11 cellular contexts compared by ENCODE assay signal in the genomic region with DNA sequence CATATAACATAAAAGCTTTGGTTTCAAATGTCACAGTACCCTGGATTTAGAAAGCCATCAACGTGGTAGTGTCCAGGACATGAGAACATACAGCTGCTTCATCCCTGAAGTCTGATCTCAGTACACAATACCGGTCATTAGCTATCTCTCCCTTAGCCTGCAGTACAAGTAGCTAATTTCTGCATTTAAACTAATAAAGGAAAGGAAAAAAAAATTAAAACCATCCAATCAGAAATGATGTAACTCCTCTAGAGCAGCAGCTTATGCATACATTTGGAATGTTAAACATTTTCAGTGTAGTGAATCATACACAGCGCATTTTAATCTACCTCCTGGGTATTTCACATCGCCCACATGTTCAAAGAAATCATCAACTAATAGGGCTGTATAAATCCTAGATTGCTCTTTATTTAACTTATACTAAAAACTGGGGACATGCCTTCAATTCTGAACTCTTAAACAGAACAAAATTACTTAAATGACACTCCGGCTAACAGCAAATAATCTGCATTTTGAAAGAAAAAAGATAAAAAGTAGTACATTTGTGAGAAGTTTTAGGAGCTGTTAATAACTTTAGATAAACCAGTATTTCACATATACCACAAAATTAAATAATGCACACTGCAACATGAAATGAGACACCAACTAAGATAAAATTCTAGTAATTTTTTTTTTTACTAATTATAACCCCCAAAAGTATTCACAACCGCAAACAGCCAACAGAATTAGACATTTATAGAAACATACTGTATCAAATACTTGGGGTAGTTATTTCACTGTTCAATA. TPM values are rescaled to one million over a fixed set of nuclear protein-coding genes. Genes with fewer than 3 reads are reported as not detected.
DNase-seq lines count a peak whose midpoint lies in the region; ATAC-seq and TF ChIP-seq lines count a peak whose summit lies in the region.
"Had no signal": no experiment of that assay in that cellular context is flagged by ENCODE, and none has a peak within 500 bp of the region (broad histone marks: within the 10 kb centered on the region; RNA-seq: fewer than 3 reads in every experiment).

No MANE protein-coding gene starts in this region.

- H3K4me3 ChIP-seq in cardiac muscle cell (peak overlapping the region; percentile 94), right cardiac atrium (ENCODE audit: low read length) (no peak overlapping the region)

- H3K4me1 Mint-ChIP-seq in type B pancreatic cell (ENCODE audit: unreplicated experiment), result peaks cover 39% of the 10 kb centered on the region
- peaks cover 15 to 26% of the 10 kb centered on the region in 2 donors for H3K4me1 Mint-ChIP-seq in natural killer cell
- peaks cover under 1 to 9% of the 10 kb centered on the region in 2 donors for H3K4me1 Mint-ChIP-seq in natural killer cell treated with Interleukin-12 subunit alpha and Interleukin-12 subunit beta and Interleukin-15 and Interleukin-18, amount 100 ng/mL, for 72 hours (ENCODE audit: low read depth in 2 of 2)

- intact Hi-C loops in right cardiac atrium (cut with DNase I) (no loop called here), natural killer cell (cut with micrococcal nuclease) (no loop called here)

- H3K27ac ChIP-seq in cardiac muscle cell, result peak overlapping the region; percentile 18
- no peak overlapping the region for H3K27ac ChIP-seq in right cardiac atrium (ENCODE audit: low read length)
- H3K27ac ChIP-seq: C4-2B, HL-60 had no signal

- H3K27me3 Mint-ChIP-seq in type B pancreatic cell (no peaks in the 10 kb centered on the region), natural killer cell (ENCODE audit: low read depth in 2 of 2) (peaks cover 8 to 33% of the 10 kb centered on the region in 2 donors)
- peaks cover 14 to 36% of the 10 kb centered on the region in 2 donors for H3K27me3 Mint-ChIP-seq in natural killer cell treated with Interleukin-12 subunit alpha and Interleukin-12 subunit beta and Interleukin-15 and Interleukin-18, amount 100 ng/mL, for 72 hours

- no peaks in the 10 kb centered on the region for H3K9me3 Mint-ChIP-seq in type B pancreatic cell
- H3K9me3 Mint-ChIP-seq in natural killer cell, result no peaks in the 10 kb centered on the region
- no peaks in the 10 kb centered on the region for H3K9me3 Mint-ChIP-seq in natural killer cell treated with Interleukin-12 subunit alpha and Interleukin-12 subunit beta and Interleukin-15 and Interleukin-18, amount 100 ng/mL, for 72 hours
- H3K9me3 Mint-ChIP-seq: activated naive CD8-positive, alpha-beta T cell treated with anti-CD3 and anti-CD28 coated beads for 36 hours had no signal

- 64% methylated on average over 6 of the region's 6 CpGs for WGBS in right cardiac atrium

- peaks cover 58% of the 10 kb centered on the region for H3K4me1 ChIP-seq in cardiac muscle cell (ENCODE audit: low read depth)
- H3K4me1 ChIP-seq in right cardiac atrium (ENCODE audit: control insufficient read depth, insufficient read depth, low read length), result peaks cover 1% of the 10 kb centered on the region

- ATAC-seq in right cardiac atrium, result no peak
- no peak for ATAC-seq in natural killer cell
- ATAC-seq in natural killer cell treated with Interleukin-12 subunit alpha and Interleukin-12 subunit beta and Interleukin-15 and Interleukin-18, amount 100 ng/mL, for 72 hours, result no peak

- no peaks in the 10 kb centered on the region for H3K27me3 ChIP-seq in cardiac muscle cell
- no peaks in the 10 kb centered on the region for H3K27me3 ChIP-seq in right cardiac atrium (ENCODE audit: control insufficient read depth, insufficient read depth)

- DNase-seq in cardiac muscle cell (ENCODE audit: low read depth in 1 of 2, low spot score in 1 of 2), result peak in 1 of 2 donors; percentile 84
- DNase-seq in right cardiac atrium, result no peak
- peak; percentile 45 for DNase-seq in SK-MEL-5 (ENCODE audit: low read depth, low spot score)
- DNase-seq in fibroblast of the conjunctiva (ENCODE audit: low read depth), result peak; percentile 82
- DNase-seq in type B pancreatic cell (ENCODE audit: extremely low spot score, unreplicated experiment), result no peak
- no peak for DNase-seq in D341Med (ENCODE audit: low spot score)
- no peak for DNase-seq in natural killer cell
- no peak for DNase-seq in natural killer cell treated with Interleukin-12 subunit alpha and Interleukin-12 subunit beta and Interleukin-15 and Interleukin-18, amount 100 ng/mL, for 72 hours (ENCODE audit: low spot score)
- DNase-seq: activated naive CD8-positive, alpha-beta T cell treated with anti-CD3 and anti-CD28 coated beads for 36 hours had no signal

- H3K4me3 Mint-ChIP-seq in type B pancreatic cell (peak overlapping the region; percentile 81), natural killer cell (no peak overlapping the region)
- H3K4me3 Mint-ChIP-seq in natural killer cell treated with Interleukin-12 subunit alpha and Interleukin-12 subunit beta and Interleukin-15 and Interleukin-18, amount 100 ng/mL, for 72 hours, result no peak overlapping the region
- H3K4me3 Mint-ChIP-seq: activated naive CD8-positive, alpha-beta T cell treated with anti-CD3 and anti-CD28 coated beads for 36 hours had no signal

- H3K27ac Mint-ChIP-seq in type B pancreatic cell (peak overlapping the region; percentile 78), natural killer cell (no peak overlapping the region)
- no peak overlapping the region for H3K27ac Mint-ChIP-seq in natural killer cell treated with Interleukin-12 subunit alpha and Interleukin-12 subunit beta and Interleukin-15 and Interleukin-18, amount 100 ng/mL, for 72 hours
- H3K27ac Mint-ChIP-seq: activated naive CD8-positive, alpha-beta T cell treated with anti-CD3 and anti-CD28 coated beads for 36 hours had no signal

- H3K36me3 ChIP-seq in cardiac muscle cell, result no peaks in the 10 kb centered on the region

- H3K36me3 Mint-ChIP-seq in type B pancreatic cell (peaks cover 6% of the 10 kb centered on the region), natural killer cell (no peaks in the 10 kb centered on the region)
- no peaks in the 10 kb centered on the region for H3K36me3 Mint-ChIP-seq in natural killer cell treated with Interleukin-12 subunit alpha and Interleukin-12 subunit beta and Interleukin-15 and Interleukin-18, amount 100 ng/mL, for 72 hours
- H3K36me3 Mint-ChIP-seq: activated naive CD8-positive, alpha-beta T cell treated with anti-CD3 and anti-CD28 coated beads for 36 hours had no signal

- in situ Hi-C loops in SK-MEL-5 (cut with HindIII; ENCODE audit: low pct_unique_long_range_greater_than_20kb, low sequenced_read_pairs), result no loop called here

- H3K9me3 ChIP-seq in cardiac muscle cell (ENCODE audit: low read depth) (no peaks in the 10 kb centered on the region), right cardiac atrium (ENCODE audit: control insufficient read depth, low read length) (no peaks in the 10 kb centered on the region)

- TF ChIP-seq CTCF in cardiac muscle cell (IDR thresholded peaks at IDR 0.05; ENCODE audit: low read depth, low read length), result no peak
- TF ChIP-seq CTCF in type B pancreatic cell (conservative IDR thresholded peaks at IDR 0.05), result no peak
- TF ChIP-seq CTCF in natural killer cell (IDR thresholded peaks at IDR 0.05), result no peak

RNA-seq across cellular contexts. Expression of gene IGF2BP2, which starts 3.7 kb away (rescaled TPM):
- total RNA-seq in cardiac muscle cell (77.1 and 119 TPM in 2 replicates), right cardiac atrium (10 to 100 TPM; 14.3 to 18.0 (median 15.7) TPM), type B pancreatic cell (ENCODE audit: low replicate concordance) (101 and 140 TPM in 2 replicates), natural killer cell (10 to 100 TPM in 1 of 3 donors, 1 to 10 TPM in 2; 4.2 to 16.8 (median 8.8) TPM)
- polyA plus RNA-seq in cardiac muscle cell (129 and 164 TPM in 2 replicates), right cardiac atrium (7.7 TPM)
- total RNA-seq in SK-MEL-5 (2014; rRNA removed; shearing (Covaris generic)), result 59.5 and 65.1 TPM in 2 replicates
- polyA plus RNA-seq in SK-MEL-5 (2015; cell fraction: cytosol; rRNA removed), result 44.9 and 51.9 TPM in 2 replicates
- 181 and 190 TPM in 2 replicates for polyA plus RNA-seq in SK-MEL-5 (2015; cell fraction: nucleus; rRNA removed)
- total RNA-seq in natural killer cell treated with Interleukin-12 subunit alpha and Interleukin-12 subunit beta and Interleukin-15 and Interleukin-18, amount 100 ng/mL, for 72 hours, result 1 to 10 TPM; 3.5 to 5.0 TPM

Comparison
In these comparisons a context has a peak if more than half of its experiments do, and no peak if none do; other contexts are left out.
1. DNase-seq: peak in SK-MEL-5 (single experiment) and fibroblast of the conjunctiva (single experiment); none in right cardiac atrium (0 of 3), type B pancreatic cell (single experiment), D341Med (single experiment), natural killer cell (single experiment) and natural killer cell treated with Interleukin-12 subunit alpha and Interleukin-12 subunit beta and Interleukin-15 and Interleukin-18, amount 100 ng/mL, for 72 hours (single experiment).